21 cellular contexts compared by ENCODE assay signal in the genomic region with DNA sequence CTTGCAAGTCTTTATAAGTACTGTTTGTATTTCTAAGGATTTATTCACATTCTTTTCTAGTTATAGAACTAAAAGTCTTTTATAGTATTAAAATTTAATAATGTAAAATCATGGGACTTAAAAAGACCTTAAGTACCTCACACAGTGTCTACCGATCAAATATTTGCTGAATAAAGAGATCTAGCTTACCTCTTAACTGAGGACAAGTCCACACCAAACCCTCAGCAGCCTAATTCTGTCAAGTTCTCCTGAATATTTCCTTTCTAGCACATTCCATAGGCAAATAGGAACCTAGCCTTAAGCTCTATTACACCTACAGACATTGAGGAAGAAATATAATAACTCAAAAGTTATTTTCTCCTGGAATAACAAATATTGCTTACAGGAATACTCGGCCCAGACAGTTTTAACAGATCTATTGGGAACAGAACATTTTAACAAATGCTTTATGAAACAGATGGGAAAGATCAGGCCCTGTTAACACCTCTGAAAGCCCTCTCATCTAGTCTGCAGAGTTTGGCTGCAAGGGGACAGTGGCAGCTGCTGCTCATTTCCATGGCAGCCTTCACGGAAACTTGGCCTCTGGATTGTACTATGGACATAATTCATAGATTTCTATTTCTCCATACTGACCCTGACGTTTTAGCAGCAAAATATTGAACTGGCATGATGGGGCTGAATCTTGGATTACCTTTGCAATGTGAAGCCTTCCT. TPM values are rescaled to one million over a fixed set of nuclear protein-coding genes. Genes with fewer than 3 reads are reported as not detected.
A peak's percentile ranks its signal among the peaks of the same experiment; 100 is the strongest.
DNase-seq lines count a peak whose midpoint lies in the region; ATAC-seq and TF ChIP-seq lines count a peak whose summit lies in the region.
"Had no signal": no experiment of that assay in that cellular context is flagged by ENCODE, and none has a peak within 500 bp of the region (broad histone marks: within the 10 kb centered on the region; RNA-seq: fewer than 3 reads in every experiment).

No MANE protein-coding gene starts in this region.

- peak; percentile 95 for ATAC-seq in Right ventricle myocardium inferior
- ATAC-seq in heart left ventricle: peak; percentile 80 to 87 (median 86)
- ATAC-seq in left lung: peak; percentile 82
- ATAC-seq: HCT116 had no signal

- H3K36me3 ChIP-seq in heart left ventricle (no peaks in the 10 kb centered on the region), left lung (no peaks in the 10 kb centered on the region)

- H3K4me1 ChIP-seq in heart left ventricle (peaks cover 0 to 16% (median 1%) of the 10 kb centered on the region in 12 donors), left lung (no peaks in the 10 kb centered on the region)

- H3K4me3 ChIP-seq in heart left ventricle (peak overlapping the region in 2 of 12 donors; percentile 2 to 23), left lung (no peak overlapping the region)
- H3K4me3 ChIP-seq: SK-N-MC had no signal

- no peaks in the 10 kb centered on the region for H3K9me3 ChIP-seq in heart left ventricle
- H3K9me3 ChIP-seq in left lung: no peaks in the 10 kb centered on the region

- TF ChIP-seq CTCF in heart left ventricle (IDR thresholded peaks at IDR 0.05): no peak
- no peak for TF ChIP-seq CTCF in left lung (IDR thresholded peaks at IDR 0.05)

- WGBS in heart left ventricle, 4 donors: 59 to 72% (median 67%) methylated on average over 4 of the region's 4 CpGs

- H3K27ac ChIP-seq in heart left ventricle: peak overlapping the region in 3 of 12 donors; percentile 20 to 65 (median 53)
- H3K27ac ChIP-seq in left lung: peak overlapping the region in 1 of 2 donors; percentile 5
- H3K27ac ChIP-seq: C4-2B, SK-N-MC had no signal

- H3K27me3 ChIP-seq in heart left ventricle (no peaks in the 10 kb centered on the region), left lung (no peaks in the 10 kb centered on the region)

- intact Hi-C loops in Right ventricle myocardium inferior (cut with DNase I) (no loop called here), cardiac septum (cut with DNase I) (loop anchor here (5.0 kb wide), 1 partner anchor 150 kb away; no protein-coding TSS in a partner anchor), heart left ventricle (cut with DNase I) (no loop called here), left lung (cut with DNase I) (no loop called here)

- DNase-seq in Right ventricle myocardium inferior (ENCODE audit: missing footprints): no peak
- no peak for DNase-seq in cardiac septum (ENCODE audit: low spot score)
- DNase-seq in heart left ventricle: peak in 4 of 5 donors; percentile 30 to 49 (median 44)
- no peak for DNase-seq in left lung
- no peak for DNase-seq in SK-N-DZ (ENCODE audit: low spot score)
- no peak for DNase-seq in stimulated activated CD4-positive, alpha-beta T cell treated with anti-CD3 and anti-CD28 coated beads, Interleukin-4, amount 100 ng/mL, for 24 hours
- DNase-seq in activated gamma-delta T cell (lab: John Stamatoyannopoulos, UW): no peak
- DNase-seq: CD8-positive, alpha-beta memory T cell; EL; Kasumi-1; NCI-H1694; NCI-H2081; NCI-H2171; NCI-H345; NCI-H774; OCI-M1 had no signal

- no peak for TF ChIP-seq POLR2A in heart left ventricle (IDR thresholded peaks at IDR 0.05)

RNA-seq across cellular contexts. Expression of a gene that starts 8.6 kb away (rescaled TPM):
- total RNA-seq in Right ventricle myocardium inferior (7.1 TPM), cardiac septum (7.3 TPM), heart left ventricle (1 to 10 TPM; 1.1 to 8.5 (median 6.0) TPM), left lung (1 to 10 TPM; 2.1 to 3.6 TPM)
- polyA plus RNA-seq in heart left ventricle: 1 to 10 TPM in 1 of 2 donors, under 1 TPM in 1; 0.98 to 1.4 TPM
- 0.48 and 0.68 TPM in 2 replicates for polyA plus RNA-seq in SK-N-DZ (2014; cell fraction: cytosol; rRNA removed)
- polyA plus RNA-seq in SK-N-DZ (2014; cell fraction: nucleus; rRNA removed): 0.08 and 0.57 TPM in 2 replicates

RNA-seq across cellular contexts. Expression of a gene that starts 52.8 kb away (rescaled TPM):
- total RNA-seq in Right ventricle myocardium inferior: 1.0 TPM
- not detected for total RNA-seq in cardiac septum
- total RNA-seq in heart left ventricle: under 1 TPM in 6 of 9 donors, not detected in 3; 0.14 to 0.56 (median 0.20) TPM
- under 1 TPM; 0.07 to 0.19 TPM for polyA plus RNA-seq in heart left ventricle
- total RNA-seq in left lung: 1 to 10 TPM; 8.8 to 9.2 TPM
- polyA plus RNA-seq in SK-N-DZ (2014; cell fraction: cytosol; rRNA removed): 0.09 TPM in 1 of 2 replicates, not detected in the other
- not detected in 2 replicates for polyA plus RNA-seq in SK-N-DZ (2014; cell fraction: nucleus; rRNA removed)
- total RNA-seq: A172; CD8-positive, alpha-beta memory T cell; MCF 10A had no signal
- polyA plus RNA-seq: CD8-positive, alpha-beta memory T cell had no signal

Comparison
In these comparisons a context has a peak if more than half of its experiments do, and no peak if none do; other contexts are left out.
1. DNase-seq: peak in heart left ventricle (4 of 5); none in Right ventricle myocardium inferior (single experiment), cardiac septum (single experiment), left lung (0 of 2), SK-N-DZ (single experiment), stimulated activated CD4-positive, alpha-beta T cell treated with anti-CD3 and anti-CD28 coated beads, Interleukin-4, amount 100 ng/mL, for 24 hours (single experiment) and activated gamma-delta T cell (single experiment).
2. Peak in every context shown above with its lines, with median percentiles within 50 percentile points of each other: ATAC-seq.